ENCODE assay signal across 25 cellular contexts in genomic region chr16:50478021-50478772, GRCh38.
A peak's percentile ranks its signal among the peaks of the same experiment; 100 is the strongest.
DNase-seq lines count a peak whose midpoint lies in the region; ATAC-seq and TF ChIP-seq lines count a peak whose summit lies in the region.
"Had no signal": no experiment of that assay in that cellular context is flagged by ENCODE, and none has a peak within 500 bp of the region (broad histone marks: within the 10 kb centered on the region; RNA-seq: fewer than 3 reads in every experiment).

No MANE protein-coding gene starts in this region.

- no peak overlapping the region for H3K27ac Mint-ChIP-seq in activated naive CD4-positive, alpha-beta T cell treated with anti-CD3 and anti-CD28 coated beads, Interleukin-2, amount 50 U/mL, for 72 hours
- H3K27ac Mint-ChIP-seq: activated CD4-positive, alpha-beta T cell treated with anti-CD3 and anti-CD28 coated beads, Interleukin-2, amount 10 ng/mL, durations not matched to agents 7 days and 5 days; activated T-cell treated with anti-CD3 and anti-CD28 coated beads, Interleukin-2, amount 50 U/mL, for 24 hours; naive thymus-derived CD8-positive, alpha-beta T cell; T-helper 2 cell treated with Interferon-gamma antibody and Interleukin-4, amounts not matched to agents 5 μg/mL and 100 μg/mL, for 36 hours; type B pancreatic cell had no signal

- ATAC-seq in esophagus mucosa: peak; percentile 7
- peak; percentile 17 for ATAC-seq in upper lobe of right lung
- ATAC-seq in activated naive CD4-positive, alpha-beta T cell treated with anti-CD3 and anti-CD28 coated beads, Interleukin-2, amount 50 U/mL, for 72 hours: no peak
- ATAC-seq in right cardiac atrium: no peak
- ATAC-seq: GM12878; naive thymus-derived CD8-positive, alpha-beta T cell had no signal

- no peak overlapping the region for H3K4me3 ChIP-seq in upper lobe of right lung
- no peak overlapping the region for H3K4me3 ChIP-seq in right cardiac atrium (ENCODE audit: low read length)
- H3K4me3 ChIP-seq: adrenal gland, GM12878, ovary had no signal

- no peak overlapping the region for H3K27ac ChIP-seq in upper lobe of right lung
- H3K27ac ChIP-seq in right cardiac atrium (ENCODE audit: low read length): no peak overlapping the region
- H3K27ac ChIP-seq: adrenal gland, KMS-11, ovary had no signal

- no peaks in the 10 kb centered on the region for H3K36me3 ChIP-seq in upper lobe of right lung
- H3K36me3 ChIP-seq: adrenal gland, ovary had no signal

- no peak for TF ChIP-seq CTCF in upper lobe of right lung (IDR thresholded peaks at IDR 0.05)

- H3K4me1 ChIP-seq in upper lobe of right lung (no peaks in the 10 kb centered on the region), right cardiac atrium (ENCODE audit: control insufficient read depth, insufficient read depth, low read length) (no peaks in the 10 kb centered on the region)
- H3K4me1 ChIP-seq: adrenal gland had no signal

- peak; percentile 25 for DNase-seq in activated effector memory CD4-positive, alpha-beta T cell treated with anti-CD3 and anti-CD28 coated beads, Interleukin-2, amount 50 U/mL, for 16 hours
- DNase-seq in activated effector memory CD4-positive, alpha-beta T cell treated with Interleukin-2 at 50 U/mL for 16 hours: no peak
- DNase-seq in NCI-H510A treated with DMSO at 0.1 percent for 48 hours (lab: John Stamatoyannopoulos, UW) (peak; percentile 86), upper lobe of right lung (no peak), right cardiac atrium (no peak), dedifferentiated amniotic fluid mesenchymal stem cell (ENCODE audit: extremely low spot score) (no peak)
- DNase-seq in activated naive CD4-positive, alpha-beta T cell treated with anti-CD3 and anti-CD28 coated beads, Interleukin-2, amount 50 U/mL, for 72 hours (ENCODE audit: low spot score in 2 of 2): no peak
- DNase-seq: activated CD4-positive, alpha-beta T cell treated with anti-CD3 and anti-CD28 coated beads, Interleukin-2, amount 10 ng/mL, durations not matched to agents 7 days and 5 days; activated naive CD4-positive, alpha-beta T cell; activated T-cell treated with anti-CD3 and anti-CD28 coated beads, Interleukin-2, amount 50 U/mL, for 24 hours; adrenal gland; C1 segment of cervical spinal cord; islet precursor cell; midbrain; naive thymus-derived CD8-positive, alpha-beta T cell; NCI-H187 treated with DMSO at 0.1 percent for 48 hours; OCI-M1; ovary; stimulated activated CD4-positive, alpha-beta T cell treated with anti-CD3 and anti-CD28 coated beads, Interleukin-2, amount 100 ng/mL, for 48 hours had no signal

- no peaks in the 10 kb centered on the region for H3K9me3 Mint-ChIP-seq in activated naive CD4-positive, alpha-beta T cell treated with anti-CD3 and anti-CD28 coated beads, Interleukin-2, amount 50 U/mL, for 72 hours
- H3K9me3 Mint-ChIP-seq: activated CD4-positive, alpha-beta T cell treated with anti-CD3 and anti-CD28 coated beads, Interleukin-2, amount 10 ng/mL, durations not matched to agents 7 days and 5 days; activated T-cell treated with anti-CD3 and anti-CD28 coated beads, Interleukin-2, amount 50 U/mL, for 24 hours; T-helper 2 cell treated with Interferon-gamma antibody and Interleukin-4, amounts not matched to agents 5 μg/mL and 100 μg/mL, for 36 hours; type B pancreatic cell had no signal

- H3K9me3 ChIP-seq in upper lobe of right lung (no peaks in the 10 kb centered on the region), right cardiac atrium (ENCODE audit: control insufficient read depth, low read length) (peaks cover 3% of the 10 kb centered on the region)
- H3K9me3 ChIP-seq: adrenal gland, ovary had no signal

- WGBS in right cardiac atrium: 71% methylated on average over 24 of the region's 24 CpGs

- peaks cover 7% of the 10 kb centered on the region for H3K27me3 ChIP-seq in upper lobe of right lung
- no peaks in the 10 kb centered on the region for H3K27me3 ChIP-seq in right cardiac atrium (ENCODE audit: control insufficient read depth, insufficient read depth)
- H3K27me3 ChIP-seq: ovary had no signal

- no peaks in the 10 kb centered on the region for H3K36me3 Mint-ChIP-seq in activated naive CD4-positive, alpha-beta T cell treated with anti-CD3 and anti-CD28 coated beads, Interleukin-2, amount 50 U/mL, for 72 hours
- H3K36me3 Mint-ChIP-seq: brain; naive thymus-derived CD8-positive, alpha-beta T cell; type B pancreatic cell had no signal

- intact Hi-C loops in upper lobe of right lung (cut with DNase I) (no loop called here), right cardiac atrium (cut with DNase I) (no loop called here)

Comparison
In these comparisons a context has a peak if more than half of its experiments do, and no peak if none do; other contexts are left out.
1. DNase-seq: peak in activated effector memory CD4-positive, alpha-beta T cell treated with anti-CD3 and anti-CD28 coated beads, Interleukin-2, amount 50 U/mL, for 16 hours (single experiment) and NCI-H510A treated with DMSO at 0.1 percent for 48 hours (single experiment); none in activated effector memory CD4-positive, alpha-beta T cell treated with Interleukin-2 at 50 U/mL for 16 hours (single experiment), upper lobe of right lung (single experiment), activated naive CD4-positive, alpha-beta T cell treated with anti-CD3 and anti-CD28 coated beads, Interleukin-2, amount 50 U/mL, for 72 hours (0 of 2), right cardiac atrium (0 of 3) and dedifferentiated amniotic fluid mesenchymal stem cell (single experiment).
2. ATAC-seq: peak in esophagus mucosa (single experiment) and upper lobe of right lung (single experiment); none in activated naive CD4-positive, alpha-beta T cell treated with anti-CD3 and anti-CD28 coated beads, Interleukin-2, amount 50 U/mL, for 72 hours (0 of 2) and right cardiac atrium (0 of 2).